Comparison of ENCODE assay signal across 8 cellular contexts in genomic region chr1:91650764-91651163, GRCh38.
DNase-seq lines count a peak whose midpoint lies in the region; ATAC-seq and TF ChIP-seq lines count a peak whose summit lies in the region.

No MANE protein-coding gene starts in this region.

- TF ChIP-seq POLR2A in body of pancreas (IDR thresholded peaks at IDR 0.05) (no peak), stomach (IDR thresholded peaks at IDR 0.05) (no peak)

- POLR2A ChIA-PET in A673 (lab: Charles Lee; ENCODE audit: low non-redundant PET) = no interaction called here

- peak; percentile 58 for ATAC-seq in HG02610 (IDR thresholded peaks at IDR 0.05; ENCODE audit: unreplicated experiment)
- ATAC-seq in body of pancreas = peak; percentile 68

- H3K36me3 ChIP-seq in body of pancreas (replicated peaks in 1 of 2; ENCODE audit: insufficient read depth in 1 of 2, low read depth in 2 of 2) = no peaks in the 10 kb centered on the region
- no peaks in the 10 kb centered on the region for H3K36me3 ChIP-seq in stomach
- no peaks in the 10 kb centered on the region for H3K36me3 ChIP-seq in A673 (ENCODE audit: insufficient read depth, low read length, poor library complexity, severe bottlenecking)

- no peaks in the 10 kb centered on the region for H3K4me1 ChIP-seq in body of pancreas
- peaks cover 0 to 11% (median 9%) of the 10 kb centered on the region in 4 donors for H3K4me1 ChIP-seq in stomach
- H3K4me1 ChIP-seq in A673 (ENCODE audit: insufficient read depth, low read length, poor library complexity, severe bottlenecking) = no peaks in the 10 kb centered on the region

- H3K9me3 ChIP-seq in body of pancreas (no peaks in the 10 kb centered on the region), stomach (no peaks in the 10 kb centered on the region), A673 (ENCODE audit: low read depth, low read length, poor library complexity, severe bottlenecking) (no peaks in the 10 kb centered on the region)

- H3K4me3 ChIP-seq in body of pancreas = no peak overlapping the region
- no peak overlapping the region for H3K4me3 ChIP-seq in stomach
- no peak overlapping the region for H3K4me3 ChIP-seq in A673 (ENCODE audit: low read depth, low read length, poor library complexity, severe bottlenecking)

- WGBS in body of pancreas, 2 donors = 88% methylated on average over 1 of the region's 1 CpG; no CpG with 5 or more reads in 1 of the 2 donors
- WGBS in stomach, 5 donors = 62 to 78% (median 69%) methylated on average over 1 of the region's 1 CpG

- peak; percentile 16 to 62 (median 45) for DNase-seq in body of pancreas
- DNase-seq in islet precursor cell = peak; percentile 68
- DNase-seq in stomach = peak; percentile 26
- no peak for DNase-seq in activated CD4-positive, CD25-positive, alpha-beta regulatory T cell treated with anti-CD3 and anti-CD28 coated beads, Interleukin-2, amount 50 U/mL, for 72 hours
- DNase-seq in iPS-NIHi11 (ENCODE audit: low spot score) = no peak
- DNase-seq in NCI-H2107 treated with DMSO at 0.1 percent for 48 hours (lab: John Stamatoyannopoulos, UW; ENCODE audit: unreplicated experiment) = no peak
- DNase-seq in A673 (ENCODE audit: low spot score) = no peak

- TF ChIP-seq EP300 in stomach (IDR thresholded peaks at IDR 0.05) = no peak

- BruUV-seq in A673 (replicated peaks; lab: Mats Ljungman, UMichigan) = no TSS peak

- CTCF ChIA-PET in A673 (lab: Charles Lee) = no interaction called here

- intact Hi-C loops in body of pancreas (cut with DNase I) (no loop called here), stomach (cut with DNase I; ENCODE audit: low total_unique reads) (no loop called here), A673 (cut with micrococcal nuclease; ENCODE audit: unreplicated experiment) (no loop called here)

- TF ChIP-seq CTCF in body of pancreas (IDR thresholded peaks at IDR 0.05) (no peak), stomach (IDR thresholded peaks at IDR 0.05) (no peak), A673 (conservative IDR thresholded peaks at IDR 0.05; ENCODE audit: low read depth, low read length) (no peak)

- no peaks in the 10 kb centered on the region for H3K27me3 ChIP-seq in body of pancreas
- H3K27me3 ChIP-seq in stomach = no peaks in the 10 kb centered on the region
- H3K27me3 ChIP-seq in A673 (replicated peaks; ENCODE audit: insufficient read depth, low read depth, low read length, poor library complexity) = no peaks in the 10 kb centered on the region

- H3K27ac ChIP-seq in body of pancreas (peak overlapping the region in 1 of 4 donors; percentile 18), stomach (peak overlapping the region; percentile 49 to 80 (median 69)), A673 (ENCODE audit: low read depth, low read length, poor library complexity, severe bottlenecking) (no peak overlapping the region)

Comparison
In these comparisons a context has a peak if more than half of its experiments do, and no peak if none do; other contexts are left out.
1. DNase-seq: peak in body of pancreas (4 of 4), islet precursor cell (single experiment) and stomach (single experiment); none in activated CD4-positive, CD25-positive, alpha-beta regulatory T cell treated with anti-CD3 and anti-CD28 coated beads, Interleukin-2, amount 50 U/mL, for 72 hours (single experiment), iPS-NIHi11 (single experiment), NCI-H2107 treated with DMSO at 0.1 percent for 48 hours (single experiment) and A673 (single experiment).